8 cellular contexts compared by ENCODE assay signal in the genomic region with DNA sequence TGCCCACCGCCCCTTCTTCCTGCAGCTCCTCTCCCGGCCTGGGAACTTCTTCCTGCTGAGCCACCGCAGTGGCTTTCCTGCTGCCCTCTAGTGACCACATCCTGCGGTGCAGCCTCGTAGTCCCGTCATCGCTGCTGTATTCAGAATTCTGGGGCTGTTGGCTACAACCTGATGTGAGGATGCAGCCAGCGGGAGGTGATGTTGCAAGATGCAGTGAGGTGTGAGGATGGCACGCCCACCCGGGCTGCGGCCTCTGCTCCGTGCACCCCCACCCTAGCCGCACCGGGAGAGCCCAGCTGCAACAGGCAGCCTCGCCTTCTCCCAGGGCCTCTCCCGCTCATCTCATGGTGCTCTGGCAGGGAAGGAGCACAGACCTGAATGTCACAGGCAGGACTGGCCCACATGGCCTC. TPM values are rescaled to one million over a fixed set of nuclear protein-coding genes. Genes with fewer than 3 reads are reported as not detected.
DNase-seq lines count a peak whose midpoint lies in the region; ATAC-seq and TF ChIP-seq lines count a peak whose summit lies in the region.

No MANE protein-coding gene starts in this region.

- intact Hi-C loops in breast epithelium (cut with DNase I; ENCODE audit: low total_unique reads), result no loop called here

- TF ChIP-seq POLR2A in breast epithelium (IDR thresholded peaks at IDR 0.05), result no peak

- peak; percentile 97 for TF ChIP-seq CTCF in WI38 (IDR thresholded peaks at IDR 0.05; ENCODE audit: low read depth, low read length)
- peak; percentile 27 to 67 (median 64) for TF ChIP-seq CTCF in breast epithelium (IDR thresholded peaks at IDR 0.05)

- H3K4me1 ChIP-seq in breast epithelium, result no peaks in the 10 kb centered on the region

- H3K27me3 ChIP-seq in breast epithelium, result peaks cover 0 to 26% of the 10 kb centered on the region in 2 donors

- H3K36me3 ChIP-seq in breast epithelium, result no peaks in the 10 kb centered on the region

- H3K4me3 ChIP-seq in WI38 (ENCODE audit: low read depth, low read length) (no peak overlapping the region), breast epithelium (no peak overlapping the region)

- DNase-seq in C1 segment of cervical spinal cord (lab: John Stamatoyannopoulos, UW), result peak in 9 of 14 donors; percentile 33 to 72 (median 58)
- peak; percentile 18 for DNase-seq in NCI-H2107 (lab: John Stamatoyannopoulos, UW)
- peak; percentile 32 to 72 for DNase-seq in breast epithelium (ENCODE audit: low spot score in 2 of 2)
- DNase-seq in iris pigment epithelial cell (ENCODE audit: low read depth), result peak; percentile 67
- peak; percentile 18 to 47 for DNase-seq in stimulated activated CD4-positive, alpha-beta T cell treated with anti-CD3 and anti-CD28 coated beads, Interleukin-15, amount 100 ng/mL, for 1 hour (ENCODE audit: low read depth in 1 of 2, low spot score in 1 of 2)
- DNase-seq in KG1 (lab: John Stamatoyannopoulos, UW), result no peak

- peak; percentile 59 for ATAC-seq in GM21529 (IDR thresholded peaks at IDR 0.05; ENCODE audit: unreplicated experiment)

- no peaks in the 10 kb centered on the region for H3K9me3 ChIP-seq in breast epithelium

- H3K27ac ChIP-seq in breast epithelium, result no peak overlapping the region

RNA-seq across cellular contexts. Expression of a gene that starts 10.1 kb away (rescaled TPM):
- total RNA-seq in breast epithelium, result 1 to 10 TPM; 1.8 to 3.6 (median 2.2) TPM
